Comparison of ENCODE assay signal across 16 cellular contexts in genomic region chr1:42290130-42290529, GRCh38. TPM values are rescaled to one million over a fixed set of nuclear protein-coding genes. Genes with fewer than 3 reads are reported as not detected.
DNase-seq lines count a peak whose midpoint lies in the region; ATAC-seq, FAIRE-seq and TF ChIP-seq lines count a peak whose summit lies in the region.
"Had no signal": no experiment of that assay in that cellular context is flagged by ENCODE, and none has a peak within 500 bp of the region (broad histone marks: within the 10 kb centered on the region; RNA-seq: fewer than 3 reads in every experiment).

No MANE protein-coding gene starts in this region.

- no peak for TF ChIP-seq CTCF in fibroblast of mammary gland (conservative IDR thresholded peaks at IDR 0.05; ENCODE audit: control insufficient read depth, insufficient read depth, low read depth, low read length)

- H3K27ac Mint-ChIP-seq in activated naive CD4-positive, alpha-beta T cell treated with anti-CD3 and anti-CD28 coated beads, Interleukin-2, amount 50 U/mL, for 72 hours = no peak overlapping the region

- peaks cover 0 to 4% of the 10 kb centered on the region in 2 donors for H3K9me3 Mint-ChIP-seq in activated naive CD4-positive, alpha-beta T cell treated with anti-CD3 and anti-CD28 coated beads, Interleukin-2, amount 50 U/mL, for 72 hours

- H3K36me3 Mint-ChIP-seq in activated naive CD4-positive, alpha-beta T cell treated with anti-CD3 and anti-CD28 coated beads, Interleukin-2, amount 50 U/mL, for 72 hours = peaks cover 0 to 11% of the 10 kb centered on the region in 2 donors

- ATAC-seq in activated naive CD4-positive, alpha-beta T cell treated with anti-CD3 and anti-CD28 coated beads, Interleukin-2, amount 50 U/mL, for 72 hours = no peak

- FAIRE-seq in GM19239 (lab: Jason Lieb, UNC) (peak; percentile 76), RCC 7860 (lab: Jason Lieb, UNC) (peak; percentile 76)

- no peak overlapping the region for H3K4me3 ChIP-seq in fibroblast of mammary gland (ENCODE audit: control insufficient read depth, low read depth, low read length)

- DNase-seq in COLO829 (ENCODE audit: low spot score) (peak; percentile 6), GM19239 (ENCODE audit: insufficient read length, low spot score) (no peak), RCC 7860 (ENCODE audit: low spot score) (no peak), fibroblast of mammary gland (ENCODE audit: low read depth) (peak; percentile 25), T-helper 9 cell (no peak), SHP77 treated with DMSO at 0.1 percent for 48 hours (lab: John Stamatoyannopoulos, UW) (no peak)
- no peak for DNase-seq in activated naive CD4-positive, alpha-beta T cell treated with anti-CD3 and anti-CD28 coated beads, Interleukin-2, amount 50 U/mL, for 72 hours (ENCODE audit: low spot score in 2 of 2)
- DNase-seq: AML-193, Calu3, DND-41, H7, MV-4-11, NCI-H1436, NCI-H2081, NCI-H524, SHP77 had no signal

RNA-seq across cellular contexts. Expression of gene FOXJ3, which starts 44.9 kb away (rescaled TPM):
- total RNA-seq in activated naive CD4-positive, alpha-beta T cell treated with anti-CD3 and anti-CD28 coated beads, Interleukin-2, amount 50 U/mL, for 72 hours = 10 to 100 TPM; 51.0 to 52.9 TPM

Comparison
In these comparisons a context has a peak if more than half of its experiments do, and no peak if none do; other contexts are left out.
1. DNase-seq: peak in COLO829 (single experiment) and fibroblast of mammary gland (single experiment); none in GM19239 (single experiment), RCC 7860 (single experiment), activated naive CD4-positive, alpha-beta T cell treated with anti-CD3 and anti-CD28 coated beads, Interleukin-2, amount 50 U/mL, for 72 hours (0 of 2), T-helper 9 cell (single experiment) and SHP77 treated with DMSO at 0.1 percent for 48 hours (single experiment).